ENCODE assay signal across 19 cellular contexts in genomic region chr16:88379694-88380040, GRCh38.
"Had no signal": no experiment of that assay in that cellular context is flagged by ENCODE, and none has a peak within 500 bp of the region (broad histone marks: within the 10 kb centered on the region; RNA-seq: fewer than 3 reads in every experiment).

No MANE protein-coding gene starts in this region.

- H3K9ac ChIP-seq: parathyroid adenoma had no signal

- H3K79me2 ChIP-seq: parathyroid adenoma had no signal

- H2AFZ ChIP-seq: parathyroid adenoma had no signal

- DNase-seq: activated CD4-positive, alpha-beta memory T cell treated with anti-CD3 and anti-CD28 coated beads, Interleukin-2, amount 10 ng/mL, durations not matched to agents 7 days and 5 days; activated CD4-positive, alpha-beta T cell treated with anti-CD3 and anti-CD28 coated beads, Interleukin-2, amount 10 ng/mL, durations not matched to agents 24 days and 14 days; activated effector memory CD4-positive, alpha-beta T cell treated with Interleukin-2 at 50 U/mL for 16 hours; activated naive CD4-positive, alpha-beta T cell treated with anti-CD3 and anti-CD28 coated beads, Interleukin-2, amount 10 ng/mL, durations not matched to agents 7 days and 5 days; activated T-cell treated with anti-CD3 and anti-CD28 coated beads, Interleukin-2, amount 50 U/mL, for 72 hours; anterior cingulate cortex; body of pancreas; dermis blood vessel endothelial cell; effector CD8-positive, alpha-beta T cell; foreskin melanocyte; left colon; mammary epithelial cell; stimulated activated CD4-positive, alpha-beta T cell treated with anti-CD3 and anti-CD28 coated beads, Interleukin-4, amount 100 ng/mL, for 24 hours; stimulated activated naive CD4-positive, alpha-beta T cell treated with Interleukin-2 at 50 U/mL for 16 hours had no signal

- H3K36me3 ChIP-seq: cardiac muscle cell, thoracic aorta had no signal

- FAIRE-seq: islet of Langerhans had no signal

- H3K4me3 ChIP-seq: body of pancreas, cardiac muscle cell, thoracic aorta had no signal

- H3K27ac ChIP-seq: body of pancreas, cardiac muscle cell, parathyroid adenoma, thoracic aorta had no signal

- ATAC-seq: activated T-cell treated with anti-CD3 and anti-CD28 coated beads, Interleukin-2, amount 50 U/mL, for 72 hours; body of pancreas; esophagus mucosa; left colon had no signal

- H3K4me1 ChIP-seq: parathyroid adenoma had no signal

- H3K9me3 ChIP-seq: body of pancreas, thoracic aorta had no signal
